8 cellular contexts compared by ENCODE assay signal in the genomic region with DNA sequence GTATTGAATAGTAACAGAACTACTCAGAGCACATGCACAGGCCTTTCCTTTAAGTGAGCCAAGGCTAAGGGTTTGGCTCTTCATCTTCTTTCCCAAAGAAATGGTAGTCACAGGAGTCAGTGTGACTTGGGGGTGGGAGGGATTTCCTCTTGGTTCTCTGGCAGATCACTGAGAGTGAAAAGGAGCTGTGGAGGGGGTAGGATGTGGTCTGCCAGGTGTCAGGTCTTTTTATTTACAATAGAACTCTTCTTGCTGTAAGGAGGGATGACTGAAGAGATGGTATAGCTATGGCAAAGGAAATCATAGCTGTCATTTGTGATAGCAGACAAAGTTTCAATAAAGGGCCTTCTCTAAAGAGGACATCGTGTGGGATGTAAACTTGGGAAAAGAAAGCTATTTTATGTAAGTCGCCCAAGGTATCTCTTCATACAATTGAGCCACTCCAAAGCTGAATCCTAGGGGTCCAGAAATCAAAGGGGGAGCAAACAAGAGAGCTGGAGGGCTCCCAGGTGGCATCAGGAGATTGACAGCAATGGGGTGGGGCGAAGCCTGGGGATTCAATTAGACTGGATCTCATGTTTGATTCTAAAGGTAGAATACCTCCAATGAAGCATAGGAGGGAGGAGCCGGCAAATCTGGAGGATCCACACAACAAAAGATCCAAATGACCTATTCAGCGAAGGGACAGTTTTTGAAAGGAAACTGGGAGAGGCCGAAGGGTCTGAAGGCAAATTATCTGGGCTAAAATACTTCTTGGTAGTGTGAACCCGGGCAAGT. TPM values are rescaled to one million over a fixed set of nuclear protein-coding genes. Genes with fewer than 3 reads are reported as not detected.
DNase-seq lines count a peak whose midpoint lies in the region; ATAC-seq and TF ChIP-seq lines count a peak whose summit lies in the region.

No MANE protein-coding gene starts in this region.

- H3K9ac ChIP-seq in PC-3 (ENCODE audit: low read length) (no peak overlapping the region), endodermal cell (ENCODE audit: extremely low read depth, low read length, poor library complexity, severe bottlenecking) (peak overlapping the region; percentile 48), SK-N-SH (no peak overlapping the region)

- peaks cover 33% of the 10 kb centered on the region for H3K4me1 ChIP-seq in GM23338 (ENCODE audit: insufficient read depth)
- peaks cover 9% of the 10 kb centered on the region for H3K4me1 ChIP-seq in PC-3 (ENCODE audit: insufficient read depth, low read length)
- peaks cover 14% of the 10 kb centered on the region for H3K4me1 ChIP-seq in endodermal cell (ENCODE audit: control insufficient read depth, insufficient read depth, low read length)
- H3K4me1 ChIP-seq in SK-N-SH (ENCODE audit: control insufficient read depth in 1 of 2, insufficient read depth in 2 of 2, low read depth in 1 of 2, low read length in 1 of 2), result peaks cover 4 to 5% of the 10 kb centered on the region in 2 experiments; a peak in 2 of 4 replicates

- H3K79me2 ChIP-seq in GM23338 (replicated peaks; ENCODE audit: insufficient read depth) (peaks cover 22% of the 10 kb centered on the region), PC-3 (ENCODE audit: low read length) (peaks cover 23% of the 10 kb centered on the region), SK-N-SH (ENCODE audit: insufficient read depth) (peaks cover 23% of the 10 kb centered on the region)

- H3K4me3 ChIP-seq in GM23338 (no peak overlapping the region), PC-3 (ENCODE audit: low read length) (no peak overlapping the region), endodermal cell (ENCODE audit: low read length) (peak overlapping the region; percentile 64), SK-N-SH (ENCODE audit: low read depth in 2 of 2, low read length in 1 of 2) (no peak overlapping the region)

- whole genome bisulfite sequencing in endodermal cell (ENCODE audit: insufficient coverage in 1 of 2, insufficient read length in 1 of 2), 2 experiments, result 75 to 87% methylated on average over 6 to 7 of the region's 7 CpGs
- WGBS in SK-N-SH (ENCODE audit: low lambda C conversion rate), result 92% methylated on average over 7 of the region's 7 CpGs

- H2AFZ ChIP-seq in GM23338 (peak overlapping the region; percentile 49; the same call in 1 of the 2 replicates), PC-3 (ENCODE audit: low read length) (peak overlapping the region; percentile 56), SK-N-SH (ENCODE audit: low read depth) (no peak overlapping the region; the same call in none of the 2 replicates)

- peak overlapping the region; percentile 78 for H3K27ac Mint-ChIP-seq in GM23338
- H3K27ac Mint-ChIP-seq in endodermal cell, result peak overlapping the region; percentile 91

- peaks cover 40% of the 10 kb centered on the region for H3K4me1 Mint-ChIP-seq in GM23338
- peaks cover 46% of the 10 kb centered on the region for H3K4me1 Mint-ChIP-seq in endodermal cell

- H3K4me3 Mint-ChIP-seq in GM23338 (peak overlapping the region; percentile 0; the same call in 1 of the 3 replicates), endodermal cell (no peak overlapping the region)

- H3K27ac ChIP-seq in GM23338 (ENCODE audit: low read depth) (peak overlapping the region; percentile 89; the same call in 1 of the 2 replicates), PC-3 (ENCODE audit: low read length) (no peak overlapping the region), endodermal cell (ENCODE audit: low read depth, low read length) (peak overlapping the region; percentile 29), SK-N-SH (ENCODE audit: low read depth in 2 of 2, low read length in 1 of 2) (no peak overlapping the region)

- TF ChIP-seq CTCF in GM23338 (conservative IDR thresholded peaks at IDR 0.05; ENCODE audit: low read depth in 2 of 2), result no peak
- no peak for TF ChIP-seq CTCF in PC-3 (conservative IDR thresholded peaks at IDR 0.05; ENCODE audit: low read depth, low read length)
- TF ChIP-seq CTCF in endodermal cell (conservative IDR thresholded peaks at IDR 0.05), result no peak
- no peak for TF ChIP-seq CTCF in SK-N-SH (IDR thresholded peaks at IDR 0.05)

- intact Hi-C loops in PC-3 (cut with micrococcal nuclease), result loop anchor here (5.0 kb wide), 1 partner anchor 48 kb away; no protein-coding TSS in a partner anchor

- ATAC-seq in GM23338, result no peak
- no peak for ATAC-seq in PC-3

- H3K36me3 ChIP-seq in GM23338 (ENCODE audit: insufficient read depth), result no peaks in the 10 kb centered on the region
- peaks cover 14% of the 10 kb centered on the region for H3K36me3 ChIP-seq in PC-3 (ENCODE audit: low read depth, low read length)
- H3K36me3 ChIP-seq in endodermal cell (ENCODE audit: control insufficient read depth, insufficient read depth, low read length), result peaks cover 14% of the 10 kb centered on the region
- H3K36me3 ChIP-seq in SK-N-SH (replicated peaks in 1 of 2; ENCODE audit: control insufficient read depth in 1 of 2, insufficient read depth in 2 of 2, low read length in 1 of 2), result peaks cover 2 to 12% of the 10 kb centered on the region in 2 experiments

- no peaks in the 10 kb centered on the region for H3K9me3 ChIP-seq in PC-3 (ENCODE audit: low read length)
- H3K9me3 ChIP-seq in endodermal cell (ENCODE audit: control insufficient read depth, low read length), result no peaks in the 10 kb centered on the region
- H3K9me3 ChIP-seq in SK-N-SH, result no peaks in the 10 kb centered on the region

- 0 out of 2 replicates have a peak overlapping the region, but pooled peaks have one; percentile 0 for H3K4me2 ChIP-seq in GM23338
- H3K4me2 ChIP-seq in PC-3 (ENCODE audit: low read length), result no peak overlapping the region
- H3K4me2 ChIP-seq in SK-N-SH, result no peak overlapping the region

- H3F3A ChIP-seq in GM23338 (replicated peaks; ENCODE audit: low read depth), result no peaks in the 10 kb centered on the region; the same call in 1 of the 2 replicates
- no peaks in the 10 kb centered on the region for H3F3A ChIP-seq in PC-3 (ENCODE audit: low read length, unreplicated experiment)
- no peaks in the 10 kb centered on the region for H3F3A ChIP-seq in SK-N-SH (replicated peaks; ENCODE audit: insufficient read depth)

- POLR2A ChIA-PET in PC-3 (lab: Charles Lee; ENCODE audit: unreplicated experiment), result no interaction called here
- POLR2A ChIA-PET in SK-N-SH (lab: Yijun Ruan, JAX), result interaction anchor here (4.5 kb wide), 1 partner anchor 49 kb away, joined by 50 read pairs; no protein-coding TSS in a partner anchor

- DNase-seq in GM23338 (ENCODE audit: low spot score) (no peak), PC-3 (no peak), endodermal cell (no peak), retina (peak; percentile 13), EL (no peak), SK-N-SH (no peak), T-helper 9 cell (no peak), NCI-H69 (lab: John Stamatoyannopoulos, UW) (no peak)

- H3K9me3 Mint-ChIP-seq in GM23338 (peaks cover 2% of the 10 kb centered on the region; the same call in 2 of the 3 replicates), endodermal cell (no peaks in the 10 kb centered on the region)

- TF ChIP-seq RAD21 in SK-N-SH (IDR thresholded peaks at IDR 0.05; ENCODE audit: low read length), result no peak

- H3K27me3 ChIP-seq in GM23338 (ENCODE audit: insufficient read depth), result no peaks in the 10 kb centered on the region
- H3K27me3 ChIP-seq in PC-3 (ENCODE audit: low read length), result no peaks in the 10 kb centered on the region
- no peaks in the 10 kb centered on the region for H3K27me3 ChIP-seq in endodermal cell (ENCODE audit: control insufficient read depth, insufficient read depth, low read length, poor library complexity, severe bottlenecking)
- H3K27me3 ChIP-seq in SK-N-SH (ENCODE audit: insufficient read depth), result no peaks in the 10 kb centered on the region

- H4K20me1 ChIP-seq in GM23338 (replicated peaks; ENCODE audit: insufficient read depth) (no peaks in the 10 kb centered on the region), PC-3 (ENCODE audit: low read length) (peaks cover 20% of the 10 kb centered on the region), SK-N-SH (ENCODE audit: insufficient read depth) (peaks cover 10% of the 10 kb centered on the region; the same call in 1 of the 2 replicates)

- no peaks in the 10 kb centered on the region for H3K9me2 ChIP-seq in GM23338 (ENCODE audit: insufficient read depth)
- H3K9me2 ChIP-seq in PC-3 (replicated peaks; ENCODE audit: low read length), result no peaks in the 10 kb centered on the region
- H3K9me2 ChIP-seq in SK-N-SH, result no peaks in the 10 kb centered on the region

- CTCF ChIA-PET in PC-3 (lab: Charles Lee), result no interaction called here
- CTCF ChIA-PET in SK-N-SH (lab: Yijun Ruan, JAX), result interaction anchor here (0.8 to 2.1 kb wide), 2 partner anchors 10 to 71 kb away, joined by 4 read pairs; no protein-coding TSS in a partner anchor

- H3K36me3 Mint-ChIP-seq in GM23338 (ENCODE audit: low read depth) (peaks cover 18% of the 10 kb centered on the region), endodermal cell (ENCODE audit: low read depth) (peaks cover 16% of the 10 kb centered on the region)

- BruUV-seq in PC-3 (replicated peaks; lab: Mats Ljungman, UMichigan), result no TSS peak

- H3K27me3 Mint-ChIP-seq in GM23338 (ENCODE audit: insufficient read depth, low read depth, poor library complexity) (peaks cover 31% of the 10 kb centered on the region), endodermal cell (ENCODE audit: insufficient read depth) (no peaks in the 10 kb centered on the region)

- TF ChIP-seq EP300 in SK-N-SH (IDR thresholded peaks at IDR 0.05; ENCODE audit: borderline replicate concordance in 1 of 2, low read depth in 1 of 2, low read length in 1 of 2), result no peak

TF ChIP-seq in GM23338, 12 proteins besides CTCF, POLR2A, EP300 and RAD21 (continues in another document):
- no peak for TF ChIP-seq POLR2AphosphoS5 (IDR thresholded peaks at IDR 0.05; ENCODE audit: low read depth)
- TF ChIP-seq EZH2phosphoT487 (IDR thresholded peaks at IDR 0.05; ENCODE audit: unreplicated experiment), result no peak
- TF ChIP-seq EZH2 (IDR thresholded peaks at IDR 0.05; ENCODE audit: low read depth, unreplicated experiment), result no peak
- no peak for TF ChIP-seq JUNB (IDR thresholded peaks at IDR 0.05; ENCODE audit: unreplicated experiment)

RNA-seq across cellular contexts. Expression of a gene that starts 20.0 kb away (rescaled TPM):
- 108 and 119 TPM in 2 replicates for total RNA-seq in GM23338 (2014; rRNA removed; shearing (Covaris generic))
- polyA plus RNA-seq in GM23338 (2016; fragmentation: Nextera tagmentation; extraction: Ambion mirVana) (112 and 130 TPM in 2 replicates), SK-N-SH (2012; rRNA removed) (25.3 and 28.6 TPM in 2 replicates)
- total RNA-seq in PC-3 (2014; rRNA removed) (42.7 and 50.6 TPM in 2 replicates), endodermal cell (100 to 1,000 TPM; 116 to 127 TPM)
- polyA plus RNA-seq in endodermal cell (2013, experiment 1 of 2), result 56.2 TPM
- 46.7 TPM for polyA plus RNA-seq in endodermal cell (2013, experiment 2 of 2)
- 21.5 and 21.8 TPM in 2 replicates for polyA plus RNA-seq in SK-N-SH (2012; cell fraction: cytosol; rRNA removed)
- polyA plus RNA-seq in SK-N-SH (2012; cell fraction: nucleus; rRNA removed), result 73.6 and 98.5 TPM in 2 replicates

Comparison
In these comparisons a context has a peak if more than half of its experiments do, and no peak if none do; other contexts are left out.
1. H3K27ac ChIP-seq: peak in GM23338 (single experiment) and endodermal cell (single experiment); none in PC-3 (single experiment) and SK-N-SH (0 of 2).